23 cellular contexts compared by ENCODE assay signal in genomic region chr15:65631503-65631902, GRCh38. TPM values are rescaled to one million over a fixed set of nuclear protein-coding genes. Genes with fewer than 3 reads are reported as not detected.
DNase-seq lines count a peak whose midpoint lies in the region; ATAC-seq, FAIRE-seq and TF ChIP-seq lines count a peak whose summit lies in the region.
"Had no signal": no experiment of that assay in that cellular context is flagged by ENCODE, and none has a peak within 500 bp of the region (broad histone marks: within the 10 kb centered on the region; RNA-seq: fewer than 3 reads in every experiment).

No MANE protein-coding gene starts in this region.

- H3K9me3 Mint-ChIP-seq in memory B cell: no peaks in the 10 kb centered on the region
- H3K9me3 Mint-ChIP-seq: activated CD4-positive, alpha-beta T cell treated with anti-CD3 and anti-CD28 coated beads, Interleukin-2, amount 10 ng/mL, durations not matched to agents 7 days and 5 days; neural progenitor cell had no signal

- TF ChIP-seq POLR2A in GM12891 (IDR thresholded peaks at IDR 0.05; ENCODE audit: low read depth, low read length): no peak

- H3K27me3 Mint-ChIP-seq in memory B cell: peaks cover 2% of the 10 kb centered on the region
- H3K27me3 Mint-ChIP-seq: activated CD4-positive, alpha-beta T cell treated with anti-CD3 and anti-CD28 coated beads, Interleukin-2, amount 10 ng/mL, durations not matched to agents 7 days and 5 days had no signal

- FAIRE-seq in GM12891 (lab: Jason Lieb, UNC): peak; percentile 66
- FAIRE-seq: K562, RCC 7860 had no signal

- no peak overlapping the region for H3K27ac Mint-ChIP-seq in memory B cell
- H3K27ac Mint-ChIP-seq: activated CD4-positive, alpha-beta T cell treated with anti-CD3 and anti-CD28 coated beads, Interleukin-2, amount 10 ng/mL, durations not matched to agents 7 days and 5 days; neural progenitor cell had no signal

- H3K4me3 Mint-ChIP-seq in memory B cell: peak overlapping the region; percentile 68
- H3K4me3 Mint-ChIP-seq: activated CD4-positive, alpha-beta T cell treated with anti-CD3 and anti-CD28 coated beads, Interleukin-2, amount 10 ng/mL, durations not matched to agents 7 days and 5 days; neural progenitor cell had no signal

- no peak for DNase-seq in GM12891 (ENCODE audit: insufficient read length, low spot score)
- no peak for DNase-seq in memory B cell (ENCODE audit: low spot score in 2 of 2)
- no peak for DNase-seq in SW480 (ENCODE audit: low spot score)
- no peak for DNase-seq in UCSD-AML1 (lab: John Stamatoyannopoulos, UW; ENCODE audit: unreplicated experiment)
- DNase-seq: activated CD4-positive, alpha-beta T cell treated with anti-CD3 and anti-CD28 coated beads, Interleukin-2, amount 10 ng/mL, durations not matched to agents 7 days and 5 days; activated naive CD4-positive, alpha-beta T cell treated with anti-CD3 and anti-CD28 coated beads, Interleukin-2, amount 50 U/mL, for 16 hours; activated T-cell treated with anti-CD3 and anti-CD28 coated beads for 4 hours; cerebellar nuclear complex; EL; glutamatergic neuron; GOT3; left lung; NCI-H187 treated with DMSO at 0.1 percent for 48 hours; NCI-H226; psoas muscle; stomach; trophoblast cell had no signal

- peaks cover 7% of the 10 kb centered on the region for H3K36me3 Mint-ChIP-seq in memory B cell
- H3K36me3 Mint-ChIP-seq: neural progenitor cell had no signal

- ATAC-seq in GM18907 (IDR thresholded peaks at IDR 0.05; ENCODE audit: unreplicated experiment) (peak; percentile 51), HG03060 (IDR thresholded peaks at IDR 0.05; ENCODE audit: low read depth, unreplicated experiment) (peak; percentile 46), memory B cell (ENCODE audit: low read depth) (peak; percentile 29), HG02763 (IDR thresholded peaks at IDR 0.05; ENCODE audit: unreplicated experiment) (no peak)
- ATAC-seq: K562, left lung, psoas muscle had no signal

- peaks cover 12% of the 10 kb centered on the region for H3K4me1 Mint-ChIP-seq in memory B cell

TF ChIP-seq in GM12891, 5 proteins besides CTCF, POLR2A, EP300 and RAD21:
- TF ChIP-seq TAF1 (IDR thresholded peaks at IDR 0.05; ENCODE audit: low read depth, low read length) (no peak), PAX5 (IDR thresholded peaks at IDR 0.05; ENCODE audit: insufficient read depth, low read length, severe bottlenecking) (no peak), POLR2AphosphoS5 (IDR thresholded peaks at IDR 0.05; ENCODE audit: low read depth, low read length) (no peak), POU2F2 (IDR thresholded peaks at IDR 0.05; ENCODE audit: low read depth, low read length) (no peak), SPI1 (IDR thresholded peaks at IDR 0.05; ENCODE audit: low read depth, low read length) (no peak)

RNA-seq across cellular contexts. Expression of gene SLC24A1, which starts 9.8 kb away (rescaled TPM):
- 4.3 TPM for polyA plus RNA-seq in GM12891 (2012; ENCODE audit: low read depth, missing spikeins)

RNA-seq across cellular contexts. Expression of gene INTS14, which starts 20.6 kb away (rescaled TPM):
- 25.7 TPM for polyA plus RNA-seq in GM12891 (2012; ENCODE audit: low read depth, missing spikeins)
